In the genomic region with DNA sequence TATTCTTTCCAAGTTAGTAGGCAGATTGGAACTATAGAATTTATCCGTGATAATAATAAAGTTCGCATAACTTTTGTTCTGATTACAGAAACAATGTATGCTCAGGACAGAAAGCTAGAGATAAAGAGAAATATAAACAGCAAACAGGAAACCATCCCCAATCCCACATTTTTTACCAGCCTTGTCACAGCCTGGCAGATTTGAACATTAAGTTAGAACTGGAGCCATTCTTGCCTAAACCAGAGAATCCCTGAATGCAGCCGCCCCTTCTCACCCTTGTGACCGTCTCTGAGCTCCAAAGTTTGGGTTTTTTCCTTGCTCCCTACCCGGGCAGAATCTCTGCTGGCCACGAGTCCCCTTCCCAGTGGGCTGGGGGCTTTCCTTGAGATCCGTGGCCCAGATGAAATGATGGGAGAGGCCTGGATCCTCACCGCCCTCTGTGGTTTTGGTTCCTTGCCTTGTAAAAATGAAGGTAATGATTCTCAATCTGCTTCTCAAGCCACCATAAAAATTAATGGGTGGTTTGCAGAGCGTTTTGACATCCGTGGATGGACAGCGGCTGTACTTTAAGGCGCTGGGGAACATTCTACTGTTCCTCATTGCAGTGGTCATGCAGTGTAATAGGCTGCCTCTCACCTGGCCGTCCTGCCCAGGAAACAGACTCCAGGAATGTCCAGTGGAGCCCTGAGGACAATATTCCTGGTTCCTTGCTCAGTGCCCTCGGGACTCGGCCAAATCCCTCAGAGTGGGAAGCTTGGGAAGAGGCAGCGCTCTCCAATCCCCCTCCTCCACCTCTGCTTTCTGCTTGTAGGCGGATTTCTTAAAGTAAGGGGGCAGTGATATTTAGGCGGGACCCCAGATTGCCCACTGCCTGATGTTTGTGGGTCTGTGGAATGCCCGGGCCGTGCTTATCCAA, we compare ENCODE assay signal across 7 cellular contexts. TPM values are rescaled to one million over a fixed set of nuclear protein-coding genes. Genes with fewer than 3 reads are reported as not detected.
DNase-seq lines count a peak whose midpoint lies in the region; ATAC-seq, FAIRE-seq and TF ChIP-seq lines count a peak whose summit lies in the region.

No MANE protein-coding gene starts in this region.

- no peaks in the 10 kb centered on the region for H3K27me3 ChIP-seq in small intestine (ENCODE audit: control insufficient read depth in 2 of 2, insufficient read depth in 2 of 2, low read length in 2 of 2)

- CTCF ChIA-PET in activated B cell treated with CpG ODN at 0.5 μM for 24 hours (lab: Charles Lee): no interaction called here

- H3K27ac Mint-ChIP-seq in HFFc6 (peak overlapping the region; percentile 93), activated B cell treated with CpG ODN at 0.5 μM for 24 hours (no peak overlapping the region), immature natural killer cell (no peak overlapping the region)

- POLR2A ChIA-PET in activated B cell treated with CpG ODN at 0.5 μM for 24 hours (lab: Charles Lee): no interaction called here

- H3K4me1 ChIP-seq in small intestine (ENCODE audit: control insufficient read depth in 2 of 2, insufficient read depth in 1 of 2, low read depth in 1 of 2, low read length in 1 of 2): peaks cover 0 to 7% of the 10 kb centered on the region in 2 donors

- H3K27me3 Mint-ChIP-seq in HFFc6 (ENCODE audit: insufficient read depth) (peaks cover 9% of the 10 kb centered on the region), activated B cell treated with CpG ODN at 0.5 μM for 24 hours (peaks cover 44% of the 10 kb centered on the region), immature natural killer cell (ENCODE audit: low read depth in 3 of 3) (peaks cover 18 to 28% (median 19%) of the 10 kb centered on the region in 3 donors)

- H3K36me3 Mint-ChIP-seq in HFFc6 (ENCODE audit: low read depth): peaks cover 43% of the 10 kb centered on the region
- H3K36me3 Mint-ChIP-seq in activated B cell treated with CpG ODN at 0.5 μM for 24 hours (ENCODE audit: low read depth): no peaks in the 10 kb centered on the region
- H3K36me3 Mint-ChIP-seq in immature natural killer cell: no peaks in the 10 kb centered on the region

- no peak for DNase-seq in HFFc6
- no peak for DNase-seq in activated B cell treated with CpG ODN at 0.5 μM for 24 hours
- DNase-seq in immature natural killer cell: no peak
- DNase-seq in small intestine: peak; percentile 18
- DNase-seq in NCI-H526 treated with DMSO at 0.1 percent for 48 hours (lab: John Stamatoyannopoulos, UW): no peak
- no peak for DNase-seq in dedifferentiated amniotic fluid mesenchymal stem cell (ENCODE audit: extremely low spot score)
- no peak for DNase-seq in SKM-1 (lab: John Stamatoyannopoulos, UW; ENCODE audit: unreplicated experiment)

- 9 to 38% (median 21%) methylated on average over 20 of the region's 20 CpGs for WGBS in small intestine, 3 donors

- intact Hi-C loops in activated B cell treated with CpG ODN at 0.5 μM for 24 hours (cut with micrococcal nuclease): loop anchor here (5.0 kb wide), 2 partner anchors 94 to 401 kb away; no protein-coding TSS in a partner anchor

- no peaks in the 10 kb centered on the region for H3K9me3 Mint-ChIP-seq in HFFc6
- no peaks in the 10 kb centered on the region for H3K9me3 Mint-ChIP-seq in activated B cell treated with CpG ODN at 0.5 μM for 24 hours
- H3K9me3 Mint-ChIP-seq in immature natural killer cell: no peaks in the 10 kb centered on the region

- H3K27ac ChIP-seq in small intestine (ENCODE audit: low read depth in 1 of 2, low read length in 1 of 2): peak overlapping the region in 1 of 2 donors; percentile 91

- H3K4me1 Mint-ChIP-seq in HFFc6 (ENCODE audit: low read depth): peaks cover 76% of the 10 kb centered on the region
- H3K4me1 Mint-ChIP-seq in activated B cell treated with CpG ODN at 0.5 μM for 24 hours: peaks cover 15% of the 10 kb centered on the region
- H3K4me1 Mint-ChIP-seq in immature natural killer cell: peaks cover 0 to 12% of the 10 kb centered on the region in 2 donors

- H3K4me3 Mint-ChIP-seq in HFFc6 (peak overlapping the region; percentile 93), activated B cell treated with CpG ODN at 0.5 μM for 24 hours (peak overlapping the region; percentile 82), immature natural killer cell (peak overlapping the region; percentile 37 to 71 (median 62))

- FAIRE-seq in small intestine (lab: Jason Lieb, UNC): no peak

- no peaks in the 10 kb centered on the region for H3K9me3 ChIP-seq in small intestine (ENCODE audit: control insufficient read depth, low read depth)

- no peaks in the 10 kb centered on the region for H3K36me3 ChIP-seq in small intestine (ENCODE audit: control insufficient read depth in 2 of 2, insufficient read depth in 2 of 2, low read length in 2 of 2)

- no peak for ATAC-seq in activated B cell treated with CpG ODN at 0.5 μM for 24 hours (ENCODE audit: low read depth)

- H3K4me3 ChIP-seq in small intestine (ENCODE audit: low read depth in 1 of 2, low read length in 2 of 2): peak overlapping the region; percentile 64 to 77

- TF ChIP-seq CTCF in HFFc6 (IDR thresholded peaks at IDR 0.05): no peak
- no peak for TF ChIP-seq CTCF in activated B cell treated with CpG ODN at 0.5 μM for 24 hours (IDR thresholded peaks at IDR 0.05)

RNA-seq across cellular contexts. Expression of a gene that starts 1.6 kb away (rescaled TPM):
- 10 to 100 TPM; 82.3 to 98.7 (median 87.8) TPM for total RNA-seq in HFFc6 (2021; fragmentation: NEBNext Ultra II Directional; extraction: Animal tissue kit (Norgen Biotek cat#: 25700))
- 0.76 and 1.1 TPM in 2 replicates for total RNA-seq in activated B cell treated with CpG ODN at 0.5 μM for 24 hours
- polyA plus RNA-seq in immature natural killer cell (1 to 10 TPM in 2 of 3 donors, under 1 TPM in 1; 0.83 to 3.5 (median 2.3) TPM), small intestine (10 to 100 TPM in 1 of 3 donors, 1 to 10 TPM in 2; 3.6 to 36.7 (median 5.1) TPM)

Comparison
In these comparisons a context has a peak if more than half of its experiments do, and no peak if none do; other contexts are left out.
1. RNA of a gene that starts 1.6 kb away (total RNA-seq): 82.3 to 98.7 TPM in HFFc6; 0.76 to 1.1 TPM in activated B cell treated with CpG ODN at 0.5 μM for 24 hours; every median in the first group is over 10 times any median in the second.
2. Peak in every context shown above with its lines, with median percentiles within 50 percentile points of each other: H3K4me3 Mint-ChIP-seq.